Comparison of ENCODE assay signal across 20 cellular contexts in genomic region chr9:31608413-31608812, GRCh38.
DNase-seq lines count a peak whose midpoint lies in the region; ATAC-seq and TF ChIP-seq lines count a peak whose summit lies in the region.
"Had no signal": no experiment of that assay in that cellular context is flagged by ENCODE, and none has a peak within 500 bp of the region (broad histone marks: within the 10 kb centered on the region; RNA-seq: fewer than 3 reads in every experiment).

No MANE protein-coding gene starts in this region.

- ATAC-seq in activated naive CD4-positive, alpha-beta T cell treated with anti-CD3 and anti-CD28 coated beads, Interleukin-2, amount 50 U/mL, for 72 hours: no peak
- ATAC-seq: GM12878, right lobe of liver had no signal

- DNase-seq in HT1080 (ENCODE audit: low read depth) (peak; percentile 63), SK-N-SH (no peak), epithelial cell of esophagus (ENCODE audit: low read depth) (peak; percentile 79), osteocyte (ENCODE audit: extremely low spot score, unreplicated experiment) (no peak), Kasumi-1 (lab: John Stamatoyannopoulos, UW) (no peak)
- no peak for DNase-seq in activated CD4-positive, alpha-beta T cell treated with anti-CD3 and anti-CD28 coated beads for 48 hours
- DNase-seq in activated T-helper 1 cell treated with anti-CD3 and anti-CD28 coated beads, Interleukin-12 subunit alpha, Interleukin-12 subunit beta, Interleukin-2, Interleukin-4 antibody, amounts not matched to agents 30 ng/mL and 10 ng/mL and 1 ng/mL, durations not matched to agents 14 hours and 24 hours and 36 hours (ENCODE audit: low spot score): no peak
- DNase-seq in activated naive CD4-positive, alpha-beta T cell treated with anti-CD3 and anti-CD28 coated beads, Interleukin-2, amount 50 U/mL, for 72 hours (ENCODE audit: low spot score in 2 of 2): no peak
- DNase-seq: activated CD4-positive, CD25-positive, alpha-beta regulatory T cell treated with anti-CD3 and anti-CD28 coated beads, Interleukin-2, amount 50 U/mL, for 72 hours; activated effector memory CD4-positive, alpha-beta T cell treated with Interleukin-2 at 50 U/mL for 16 hours; COR-L47; MM.1S; NCI-H1694 treated with DMSO at 0.1 percent for 48 hours; NCI-H510A; OCI-M1; right lobe of liver; stimulated activated CD4-positive, alpha-beta T cell treated with anti-CD3 and anti-CD28 coated beads, Interleukin-2, amount 100 ng/mL, for 24 hours; T-helper 9 cell had no signal

- H4K20me1 ChIP-seq in SK-N-SH (ENCODE audit: insufficient read depth): no peaks in the 10 kb centered on the region

- H3K4me3 ChIP-seq in SK-N-SH (ENCODE audit: low read depth in 2 of 2, low read length in 1 of 2): no peak overlapping the region
- H3K4me3 ChIP-seq in epithelial cell of esophagus (ENCODE audit: low read length): no peak overlapping the region
- H3K4me3 ChIP-seq: GM12878, right lobe of liver, SJSA1 had no signal

- H3K4me1 ChIP-seq in SK-N-SH (ENCODE audit: control insufficient read depth in 1 of 2, insufficient read depth in 2 of 2, low read depth in 1 of 2, low read length in 1 of 2): peaks cover 0 to 6% of the 10 kb centered on the region in 2 experiments; a peak in 3 of 4 replicates
- H3K4me1 ChIP-seq: right lobe of liver, SJSA1 had no signal

- no peak for TF ChIP-seq CTCF in SK-N-SH (IDR thresholded peaks at IDR 0.05)
- TF ChIP-seq CTCF in epithelial cell of esophagus (IDR thresholded peaks at IDR 0.05; ENCODE audit: insufficient read depth, low read depth, low read length, missing control alignments): no peak
- no peak for TF ChIP-seq CTCF in osteocyte (IDR thresholded peaks at IDR 0.05)

- H3K9me2 ChIP-seq in SK-N-SH: no peaks in the 10 kb centered on the region

- POLR2A ChIA-PET in SK-N-SH (lab: Yijun Ruan, JAX): no interaction called here

- no peaks in the 10 kb centered on the region for H3K36me3 ChIP-seq in SK-N-SH (replicated peaks in 1 of 2; ENCODE audit: control insufficient read depth in 1 of 2, insufficient read depth in 2 of 2, low read length in 1 of 2)
- H3K36me3 ChIP-seq: right lobe of liver, SJSA1 had no signal

- H3K9me3 Mint-ChIP-seq in osteocyte (ENCODE audit: unreplicated experiment): peaks cover 4% of the 10 kb centered on the region
- no peaks in the 10 kb centered on the region for H3K9me3 Mint-ChIP-seq in activated T-helper 1 cell treated with anti-CD3 and anti-CD28 coated beads, Interleukin-12 subunit alpha, Interleukin-12 subunit beta, Interleukin-2, Interleukin-4 antibody, amounts not matched to agents 30 ng/mL and 10 ng/mL and 1 ng/mL, durations not matched to agents 14 hours and 24 hours and 36 hours
- no peaks in the 10 kb centered on the region for H3K9me3 Mint-ChIP-seq in activated naive CD4-positive, alpha-beta T cell treated with anti-CD3 and anti-CD28 coated beads, Interleukin-2, amount 50 U/mL, for 72 hours

- H3K27ac Mint-ChIP-seq in osteocyte (ENCODE audit: unreplicated experiment): peak overlapping the region; percentile 23
- no peak overlapping the region for H3K27ac Mint-ChIP-seq in activated T-helper 1 cell treated with anti-CD3 and anti-CD28 coated beads, Interleukin-12 subunit alpha, Interleukin-12 subunit beta, Interleukin-2, Interleukin-4 antibody, amounts not matched to agents 30 ng/mL and 10 ng/mL and 1 ng/mL, durations not matched to agents 14 hours and 24 hours and 36 hours
- H3K27ac Mint-ChIP-seq in activated naive CD4-positive, alpha-beta T cell treated with anti-CD3 and anti-CD28 coated beads, Interleukin-2, amount 50 U/mL, for 72 hours: no peak overlapping the region

- no peaks in the 10 kb centered on the region for H3K79me2 ChIP-seq in SK-N-SH (ENCODE audit: insufficient read depth)

- peak overlapping the region in 1 of 2 experiments; percentile 46; a peak in 2 of 4 replicates for H3K27ac ChIP-seq in SK-N-SH (ENCODE audit: low read depth in 2 of 2, low read length in 1 of 2)
- H3K27ac ChIP-seq: right lobe of liver, SJSA1 had no signal

- no peaks in the 10 kb centered on the region for H3K27me3 Mint-ChIP-seq in osteocyte (ENCODE audit: unreplicated experiment)
- H3K27me3 Mint-ChIP-seq in activated T-helper 1 cell treated with anti-CD3 and anti-CD28 coated beads, Interleukin-12 subunit alpha, Interleukin-12 subunit beta, Interleukin-2, Interleukin-4 antibody, amounts not matched to agents 30 ng/mL and 10 ng/mL and 1 ng/mL, durations not matched to agents 14 hours and 24 hours and 36 hours (ENCODE audit: insufficient read depth): no peaks in the 10 kb centered on the region

- peaks cover 25% of the 10 kb centered on the region for H3F3A ChIP-seq in SK-N-SH (replicated peaks; ENCODE audit: insufficient read depth)

- no peak for TF ChIP-seq RAD21 in SK-N-SH (IDR thresholded peaks at IDR 0.05; ENCODE audit: low read length)

- intact Hi-C loops in activated T-helper 1 cell treated with anti-CD3 and anti-CD28 coated beads, Interleukin-12 subunit alpha, Interleukin-12 subunit beta, Interleukin-2, Interleukin-4 antibody, amounts not matched to agents 30 ng/mL and 10 ng/mL and 1 ng/mL, durations not matched to agents 14 hours and 24 hours and 36 hours (cut with micrococcal nuclease): no loop called here

- H3K36me3 Mint-ChIP-seq in osteocyte (ENCODE audit: unreplicated experiment): no peaks in the 10 kb centered on the region
- no peaks in the 10 kb centered on the region for H3K36me3 Mint-ChIP-seq in activated T-helper 1 cell treated with anti-CD3 and anti-CD28 coated beads, Interleukin-12 subunit alpha, Interleukin-12 subunit beta, Interleukin-2, Interleukin-4 antibody, amounts not matched to agents 30 ng/mL and 10 ng/mL and 1 ng/mL, durations not matched to agents 14 hours and 24 hours and 36 hours (ENCODE audit: low read depth)
- peaks cover 0 to 9% of the 10 kb centered on the region in 2 donors for H3K36me3 Mint-ChIP-seq in activated naive CD4-positive, alpha-beta T cell treated with anti-CD3 and anti-CD28 coated beads, Interleukin-2, amount 50 U/mL, for 72 hours

- no peaks in the 10 kb centered on the region for H3K27me3 ChIP-seq in SK-N-SH (ENCODE audit: insufficient read depth)
- H3K27me3 ChIP-seq: right lobe of liver, SJSA1 had no signal

- TF ChIP-seq EP300 in SK-N-SH (IDR thresholded peaks at IDR 0.05; ENCODE audit: borderline replicate concordance in 1 of 2, low read depth in 1 of 2, low read length in 1 of 2): no peak

- 0 out of 2 replicates have a peak overlapping the region, but pooled peaks have one; percentile 12 for H2AFZ ChIP-seq in SK-N-SH (ENCODE audit: low read depth)

- no peak overlapping the region for H3K9ac ChIP-seq in SK-N-SH

- H3K4me1 Mint-ChIP-seq in osteocyte (ENCODE audit: unreplicated experiment): peaks cover 44% of the 10 kb centered on the region
- no peaks in the 10 kb centered on the region for H3K4me1 Mint-ChIP-seq in activated T-helper 1 cell treated with anti-CD3 and anti-CD28 coated beads, Interleukin-12 subunit alpha, Interleukin-12 subunit beta, Interleukin-2, Interleukin-4 antibody, amounts not matched to agents 30 ng/mL and 10 ng/mL and 1 ng/mL, durations not matched to agents 14 hours and 24 hours and 36 hours (ENCODE audit: low read depth)

- no peak overlapping the region; the same call in 1 of the 2 replicates for H3K4me2 ChIP-seq in SK-N-SH

- no peaks in the 10 kb centered on the region; the same call in 1 of the 2 replicates for H3K9me3 ChIP-seq in SK-N-SH
- H3K9me3 ChIP-seq: right lobe of liver, SJSA1 had no signal

- CTCF ChIA-PET in SK-N-SH (lab: Yijun Ruan, JAX): no interaction called here

- H3K4me3 Mint-ChIP-seq in osteocyte (ENCODE audit: unreplicated experiment): no peak overlapping the region
- no peak overlapping the region for H3K4me3 Mint-ChIP-seq in activated T-helper 1 cell treated with anti-CD3 and anti-CD28 coated beads, Interleukin-12 subunit alpha, Interleukin-12 subunit beta, Interleukin-2, Interleukin-4 antibody, amounts not matched to agents 30 ng/mL and 10 ng/mL and 1 ng/mL, durations not matched to agents 14 hours and 24 hours and 36 hours

TF ChIP-seq in SK-N-SH, 30 proteins besides CTCF, POLR2A, EP300 and RAD21:
- TF ChIP-seq GABPA (IDR thresholded peaks at IDR 0.05; ENCODE audit: low read depth): no peak
- no peak for TF ChIP-seq MXI1 (IDR thresholded peaks at IDR 0.05; ENCODE audit: low read depth, low read length)
- TF ChIP-seq EZH2phosphoT487 (IDR thresholded peaks at IDR 0.05; ENCODE audit: borderline replicate concordance, low read depth): no peak
- TF ChIP-seq ZBTB33 (IDR thresholded peaks at IDR 0.05; ENCODE audit: borderline replicate concordance, low read depth): no peak
- TF ChIP-seq POLR2AphosphoS5 (IDR thresholded peaks at IDR 0.05; ENCODE audit: low read depth, low read length): no peak
- no peak for TF ChIP-seq SMC3 (IDR thresholded peaks at IDR 0.05; ENCODE audit: low read depth, low read length)
- TF ChIP-seq NRF1 (IDR thresholded peaks at IDR 0.05; ENCODE audit: low read depth, low read length): no peak
- no peak for TF ChIP-seq TAF1 (IDR thresholded peaks at IDR 0.05; ENCODE audit: borderline replicate concordance, low read depth, low read length)
- TF ChIP-seq NFIC (IDR thresholded peaks at IDR 0.05; ENCODE audit: borderline replicate concordance): no peak
- no peak for TF ChIP-seq SIN3A (IDR thresholded peaks at IDR 0.05; ENCODE audit: borderline replicate concordance, low read depth, low read length)
- no peak for TF ChIP-seq GATA2 (CRISPR knock-in tag; IDR thresholded peaks at IDR 0.05)
- TF ChIP-seq MEF2A (IDR thresholded peaks at IDR 0.05; ENCODE audit: borderline replicate concordance, low read depth): no peak
- no peak for TF ChIP-seq RXRA (IDR thresholded peaks at IDR 0.05; ENCODE audit: borderline replicate concordance, low read depth)

Comparison
In these comparisons a context has a peak if more than half of its experiments do, and no peak if none do; other contexts are left out.
1. DNase-seq: peak in HT1080 (single experiment) and epithelial cell of esophagus (single experiment); none in SK-N-SH (single experiment), osteocyte (single experiment), activated CD4-positive, alpha-beta T cell treated with anti-CD3 and anti-CD28 coated beads for 48 hours (single experiment), Kasumi-1 (0 of 2), activated T-helper 1 cell treated with anti-CD3 and anti-CD28 coated beads, Interleukin-12 subunit alpha, Interleukin-12 subunit beta, Interleukin-2, Interleukin-4 antibody, amounts not matched to agents 30 ng/mL and 10 ng/mL and 1 ng/mL, durations not matched to agents 14 hours and 24 hours and 36 hours (single experiment) and activated naive CD4-positive, alpha-beta T cell treated with anti-CD3 and anti-CD28 coated beads, Interleukin-2, amount 50 U/mL, for 72 hours (0 of 2).